1 cellular context compared by ENCODE assay signal in the genomic region with DNA sequence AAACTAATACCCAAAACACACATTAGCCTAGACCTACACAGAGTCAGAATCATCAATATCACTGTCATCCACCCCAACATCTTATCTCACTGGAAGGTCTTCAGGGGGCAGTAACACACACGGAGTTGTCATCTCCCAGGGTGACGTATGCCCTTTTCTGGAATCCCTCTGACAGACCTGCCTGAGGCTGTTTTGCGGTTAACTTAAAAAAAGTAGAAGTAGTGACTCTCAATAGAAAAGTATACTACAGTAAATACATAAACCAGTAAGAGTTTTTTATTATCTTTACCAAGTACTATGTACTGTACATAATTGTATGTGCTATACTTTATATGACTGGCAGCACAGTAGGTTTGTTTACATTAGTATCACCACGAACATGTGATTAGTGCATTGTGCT.
TF ChIP-seq lines count a peak whose summit lies in the region.

No MANE protein-coding gene starts in this region.

TF ChIP-seq in GM23338, 12 proteins besides CTCF, POLR2A, EP300 and RAD21 (continued from another document):
- TF ChIP-seq, protein P1, sequence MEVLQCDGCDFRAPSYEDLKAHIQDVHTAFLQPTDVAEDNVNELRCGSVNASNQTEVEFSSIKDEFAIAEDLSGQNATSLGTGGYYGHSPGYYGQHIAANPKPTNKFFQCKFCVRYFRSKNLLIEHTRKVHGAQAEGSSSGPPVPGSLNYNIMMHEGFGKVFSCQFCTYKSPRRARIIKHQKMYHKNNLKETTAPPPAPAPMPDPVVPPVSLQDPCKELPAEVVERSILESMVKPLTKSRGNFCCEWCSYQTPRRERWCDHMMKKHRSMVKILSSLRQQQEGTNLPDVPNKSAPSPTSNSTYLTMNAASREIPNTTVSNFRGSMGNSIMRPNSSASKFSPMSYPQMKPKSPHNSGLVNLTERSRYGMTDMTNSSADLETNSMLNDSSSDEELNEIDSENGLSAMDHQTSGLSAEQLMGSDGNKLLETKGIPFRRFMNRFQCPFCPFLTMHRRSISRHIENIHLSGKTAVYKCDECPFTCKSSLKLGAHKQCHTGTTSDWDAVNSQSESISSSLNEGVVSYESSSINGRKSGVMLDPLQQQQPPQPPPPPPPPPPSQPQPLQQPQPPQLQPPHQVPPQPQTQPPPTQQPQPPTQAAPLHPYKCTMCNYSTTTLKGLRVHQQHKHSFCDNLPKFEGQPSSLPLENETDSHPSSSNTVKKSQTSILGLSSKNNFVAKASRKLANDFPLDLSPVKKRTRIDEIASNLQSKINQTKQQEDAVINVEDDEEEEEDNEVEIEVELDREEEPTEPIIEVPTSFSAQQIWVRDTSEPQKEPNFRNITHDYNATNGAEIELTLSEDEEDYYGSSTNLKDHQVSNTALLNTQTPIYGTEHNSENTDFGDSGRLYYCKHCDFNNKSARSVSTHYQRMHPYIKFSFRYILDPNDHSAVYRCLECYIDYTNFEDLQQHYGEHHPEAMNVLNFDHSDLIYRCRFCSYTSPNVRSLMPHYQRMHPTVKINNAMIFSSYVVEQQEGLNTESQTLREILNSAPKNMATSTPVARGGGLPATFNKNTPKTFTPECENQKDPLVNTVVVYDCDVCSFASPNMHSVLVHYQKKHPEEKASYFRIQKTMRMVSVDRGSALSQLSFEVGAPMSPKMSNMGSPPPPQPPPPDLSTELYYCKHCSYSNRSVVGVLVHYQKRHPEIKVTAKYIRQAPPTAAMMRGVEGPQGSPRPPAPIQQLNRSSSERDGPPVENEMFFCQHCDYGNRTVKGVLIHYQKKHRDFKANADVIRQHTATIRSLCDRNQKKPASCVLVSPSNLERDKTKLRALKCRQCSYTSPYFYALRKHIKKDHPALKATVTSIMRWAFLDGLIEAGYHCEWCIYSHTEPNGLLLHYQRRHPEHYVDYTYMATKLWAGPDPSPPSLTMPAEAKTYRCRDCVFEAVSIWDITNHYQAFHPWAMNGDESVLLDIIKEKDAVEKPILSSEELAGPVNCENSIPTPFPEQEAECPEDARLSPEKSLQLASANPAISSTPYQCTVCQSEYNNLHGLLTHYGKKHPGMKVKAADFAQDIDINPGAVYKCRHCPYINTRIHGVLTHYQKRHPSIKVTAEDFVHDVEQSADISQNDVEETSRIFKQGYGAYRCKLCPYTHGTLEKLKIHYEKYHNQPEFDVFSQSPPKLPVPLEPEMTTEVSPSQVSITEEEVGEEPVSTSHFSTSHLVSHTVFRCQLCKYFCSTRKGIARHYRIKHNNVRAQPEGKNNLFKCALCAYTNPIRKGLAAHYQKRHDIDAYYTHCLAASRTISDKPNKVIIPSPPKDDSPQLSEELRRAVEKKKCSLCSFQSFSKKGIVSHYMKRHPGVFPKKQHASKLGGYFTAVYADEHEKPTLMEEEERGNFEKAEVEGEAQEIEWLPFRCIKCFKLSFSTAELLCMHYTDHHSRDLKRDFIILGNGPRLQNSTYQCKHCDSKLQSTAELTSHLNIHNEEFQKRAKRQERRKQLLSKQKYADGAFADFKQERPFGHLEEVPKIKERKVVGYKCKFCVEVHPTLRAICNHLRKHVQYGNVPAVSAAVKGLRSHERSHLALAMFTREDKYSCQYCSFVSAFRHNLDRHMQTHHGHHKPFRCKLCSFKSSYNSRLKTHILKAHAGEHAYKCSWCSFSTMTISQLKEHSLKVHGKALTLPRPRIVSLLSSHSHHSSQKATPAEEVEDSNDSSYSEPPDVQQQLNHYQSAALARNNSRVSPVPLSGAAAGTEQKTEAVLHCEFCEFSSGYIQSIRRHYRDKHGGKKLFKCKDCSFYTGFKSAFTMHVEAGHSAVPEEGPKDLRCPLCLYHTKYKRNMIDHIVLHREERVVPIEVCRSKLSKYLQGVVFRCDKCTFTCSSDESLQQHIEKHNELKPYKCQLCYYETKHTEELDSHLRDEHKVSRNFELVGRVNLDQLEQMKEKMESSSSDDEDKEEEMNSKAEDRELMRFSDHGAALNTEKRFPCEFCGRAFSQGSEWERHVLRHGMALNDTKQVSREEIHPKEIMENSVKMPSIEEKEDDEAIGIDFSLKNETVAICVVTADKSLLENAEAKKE (CRISPR knock-in tag; IDR thresholded peaks at IDR 0.05): no peak
- TF ChIP-seq CREB1 (CRISPR knock-in tag; IDR thresholded peaks at IDR 0.05; ENCODE audit: low read depth): no peak
